Comparison of ENCODE assay signal across 16 cellular contexts in genomic region chr15:59131955-59132562, GRCh38. TPM values are rescaled to one million over a fixed set of nuclear protein-coding genes. Genes with fewer than 3 reads are reported as not detected.
DNase-seq lines count a peak whose midpoint lies in the region; ATAC-seq, FAIRE-seq and TF ChIP-seq lines count a peak whose summit lies in the region.
"Had no signal": no experiment of that assay in that cellular context is flagged by ENCODE, and none has a peak within 500 bp of the region (broad histone marks: within the 10 kb centered on the region; RNA-seq: fewer than 3 reads in every experiment).

No MANE protein-coding gene starts in this region.

- TF ChIP-seq POLR2A in A549 (IDR thresholded peaks at IDR 0.05; ENCODE audit: low read length), result no peak
- no peak for TF ChIP-seq POLR2A in prostate gland (IDR thresholded peaks at IDR 0.05)

- POLR2A ChIA-PET in A549 (lab: Yijun Ruan, JAX), result no interaction called here
- POLR2A ChIA-PET in activated CD4-positive, alpha-beta memory T cell treated with anti-CD3 and anti-CD28 coated beads, Interleukin-2, amount 10 ng/mL, durations not matched to agents 7 days and 5 days (lab: Charles Lee), result no interaction called here

- H3K9me3 Mint-ChIP-seq in endodermal cell, result peaks cover 19% of the 10 kb centered on the region
- H3K9me3 Mint-ChIP-seq in activated CD4-positive, alpha-beta memory T cell treated with anti-CD3 and anti-CD28 coated beads, Interleukin-2, amount 10 ng/mL, durations not matched to agents 7 days and 5 days, result peaks cover 23% of the 10 kb centered on the region

- H3K4me3 Mint-ChIP-seq in endodermal cell, result no peak overlapping the region
- no peak overlapping the region for H3K4me3 Mint-ChIP-seq in activated CD4-positive, alpha-beta memory T cell treated with anti-CD3 and anti-CD28 coated beads, Interleukin-2, amount 10 ng/mL, durations not matched to agents 7 days and 5 days

- no peaks in the 10 kb centered on the region for H3K27me3 Mint-ChIP-seq in endodermal cell (ENCODE audit: insufficient read depth)
- H3K27me3 Mint-ChIP-seq in activated CD4-positive, alpha-beta memory T cell treated with anti-CD3 and anti-CD28 coated beads, Interleukin-2, amount 10 ng/mL, durations not matched to agents 7 days and 5 days, result no peaks in the 10 kb centered on the region

- H3K27ac Mint-ChIP-seq in endodermal cell, result peak overlapping the region; percentile 35
- H3K27ac Mint-ChIP-seq in activated CD4-positive, alpha-beta memory T cell treated with anti-CD3 and anti-CD28 coated beads, Interleukin-2, amount 10 ng/mL, durations not matched to agents 7 days and 5 days, result no peak overlapping the region

- H3K4me2 ChIP-seq in A549, result no peak overlapping the region
- H3K4me2 ChIP-seq: BLaER1 had no signal

- TF ChIP-seq CTCF in A549 (IDR thresholded peaks at IDR 0.05) (no peak), VCaP (conservative IDR thresholded peaks at IDR 0.05) (no peak), endodermal cell (conservative IDR thresholded peaks at IDR 0.05) (no peak), prostate gland (IDR thresholded peaks at IDR 0.05) (no peak)

- no peaks in the 10 kb centered on the region for H3K27me3 ChIP-seq in endodermal cell (ENCODE audit: control insufficient read depth, insufficient read depth, low read length, poor library complexity, severe bottlenecking)
- H3K27me3 ChIP-seq in prostate gland (replicated peaks; ENCODE audit: insufficient read depth), result no peaks in the 10 kb centered on the region
- H3K27me3 ChIP-seq: BLaER1 had no signal

- DNase-seq in A549 (ENCODE audit: low read depth in 1 of 2, low spot score in 1 of 2) (no peak), endodermal cell (no peak), prostate gland (ENCODE audit: low spot score) (peak; percentile 54), middle frontal gyrus (ENCODE audit: extremely low spot score, low spot score) (no peak)
- DNase-seq in activated CD4-positive, alpha-beta T cell treated with anti-CD3 and anti-CD28 coated beads, Interleukin-2, amount 50 U/mL, for 48 hours, result no peak
- DNase-seq in activated CD4-positive, alpha-beta memory T cell treated with anti-CD3 and anti-CD28 coated beads, Interleukin-2, amount 10 ng/mL, durations not matched to agents 7 days and 5 days, result no peak
- DNase-seq: AML-193, DMS 273 treated with DMSO at 0.1 percent for 48 hours had no signal

- H3K4me1 Mint-ChIP-seq in endodermal cell, result peaks cover 8% of the 10 kb centered on the region
- H3K4me1 Mint-ChIP-seq in activated CD4-positive, alpha-beta memory T cell treated with anti-CD3 and anti-CD28 coated beads, Interleukin-2, amount 10 ng/mL, durations not matched to agents 7 days and 5 days, result peaks cover 18% of the 10 kb centered on the region

- WGBS in A549 (ENCODE audit: missing lambda C conversion rate), result 94% methylated on average over 3 of the region's 3 CpGs
- WGBS in endodermal cell (ENCODE audit: insufficient coverage in 1 of 2, insufficient read length in 1 of 2), 2 experiments, result 93 to 95% methylated on average over 2 to 3 of the region's 3 CpGs
- WGBS in prostate gland, result 56% methylated on average over 3 of the region's 3 CpGs

- H3K4me1 ChIP-seq in A549, result no peaks in the 10 kb centered on the region
- no peaks in the 10 kb centered on the region for H3K4me1 ChIP-seq in endodermal cell (ENCODE audit: control insufficient read depth, insufficient read depth, low read length)
- H3K4me1 ChIP-seq in prostate gland (replicated peaks), result no peaks in the 10 kb centered on the region
- H3K4me1 ChIP-seq: HAP-1 had no signal

- peaks cover 77% of the 10 kb centered on the region for H3K36me3 ChIP-seq in endodermal cell (ENCODE audit: control insufficient read depth, insufficient read depth, low read length)
- H3K36me3 ChIP-seq in prostate gland, result peaks cover 0 to 4% of the 10 kb centered on the region in 2 donors

- CTCF ChIA-PET in A549 (lab: Yijun Ruan, JAX), result interaction anchor here (1.0 to 3.2 kb wide), 6 partner anchors 11 to 397 kb away, joined by 3 to 12 read pairs (median 4); no protein-coding TSS in a partner anchor
- CTCF ChIA-PET in activated CD4-positive, alpha-beta memory T cell treated with anti-CD3 and anti-CD28 coated beads, Interleukin-2, amount 10 ng/mL, durations not matched to agents 7 days and 5 days (lab: Charles Lee), result interaction anchor here (0.6 kb wide), 1 partner anchor 878 kb away, joined by 3 read pairs; no protein-coding TSS in a partner anchor

- no peak for FAIRE-seq in A549 (lab: Jason Lieb, UNC)
- FAIRE-seq: H1, HepG2, HTR-8/SVneo had no signal

- ATAC-seq in A549, result no peak
- ATAC-seq in GM18502 (IDR thresholded peaks at IDR 0.05; ENCODE audit: poor library complexity, unreplicated experiment), result no peak
- ATAC-seq: HepG2 had no signal

- no peak for TF ChIP-seq EP300 in A549 (IDR thresholded peaks at IDR 0.05)

- peaks cover 86% of the 10 kb centered on the region for H3K36me3 Mint-ChIP-seq in endodermal cell (ENCODE audit: low read depth)
- peaks cover 91% of the 10 kb centered on the region for H3K36me3 Mint-ChIP-seq in activated CD4-positive, alpha-beta memory T cell treated with anti-CD3 and anti-CD28 coated beads, Interleukin-2, amount 10 ng/mL, durations not matched to agents 7 days and 5 days (ENCODE audit: low read depth)

- no peak for TF ChIP-seq RAD21 in A549 (conservative IDR thresholded peaks at IDR 0.05 in 1 of 2, IDR thresholded peaks at IDR 0.05 in 1 of 2)

- H3K9me3 ChIP-seq in A549 (peaks cover 47% of the 10 kb centered on the region), endodermal cell (ENCODE audit: control insufficient read depth, low read length) (peaks cover 11% of the 10 kb centered on the region), prostate gland (no peaks in the 10 kb centered on the region)
- H3K9me3 ChIP-seq: HAP-1 had no signal

- H3K27ac ChIP-seq in A549, result no peak overlapping the region
- H3K27ac ChIP-seq in VCaP, result peak overlapping the region; percentile 81
- H3K27ac ChIP-seq in endodermal cell (ENCODE audit: low read depth, low read length), result no peak overlapping the region
- peak overlapping the region; percentile 46 to 75 for H3K27ac ChIP-seq in prostate gland
- H3K27ac ChIP-seq: 22Rv1, BLaER1 had no signal

- no peak overlapping the region for H3K9ac ChIP-seq in endodermal cell (ENCODE audit: extremely low read depth, low read length, poor library complexity, severe bottlenecking)
- H3K9ac ChIP-seq: BLaER1 had no signal

- no peak overlapping the region for H3K4me3 ChIP-seq in A549
- no peak overlapping the region for H3K4me3 ChIP-seq in endodermal cell (ENCODE audit: low read length)
- H3K4me3 ChIP-seq in prostate gland, result no peak overlapping the region
- H3K4me3 ChIP-seq: BLaER1, HAP-1 had no signal

- intact Hi-C loops in prostate gland (cut with DNase I), result no loop called here

TF ChIP-seq in A549, 52 proteins besides CTCF, POLR2A, EP300 and RAD21:
- TF ChIP-seq JUN (IDR thresholded peaks at IDR 0.05), result 0 out of 5 replicates have a peak, but pooled peaks of 1 of the 2 experiments have one; percentile 23
- TF ChIP-seq USF2 (IDR thresholded peaks at IDR 0.05), result no peak
- no peak for TF ChIP-seq HEYL (CRISPR knock-in tag; IDR thresholded peaks at IDR 0.05)
- TF ChIP-seq ZC3H11A (IDR thresholded peaks at IDR 0.05), result no peak
- TF ChIP-seq TFCP2L1 (CRISPR knock-in tag; IDR thresholded peaks at IDR 0.05), result no peak
- TF ChIP-seq NR3C1 (IDR thresholded peaks at IDR 0.05), result no peak
- TF ChIP-seq GATA3 (IDR thresholded peaks at IDR 0.05; ENCODE audit: borderline replicate concordance), result no peak
- TF ChIP-seq POLR2AphosphoS2 (conservative IDR thresholded peaks at IDR 0.05; ENCODE audit: low read length), result 0 out of 2 replicates have a peak, but pooled peaks have one; percentile 4

RNA-seq across cellular contexts. Expression of gene CCNB2, which starts 27.1 kb away (rescaled TPM):
- 121 and 144 TPM in 2 replicates for polyA plus RNA-seq in A549 (2011; rRNA removed)
- polyA plus RNA-seq in A549 (2012; cell fraction: cytosol; rRNA removed), result 89.5 and 99.6 TPM in 2 replicates
- polyA plus RNA-seq in A549 (2012; cell fraction: nucleus; rRNA removed), result 65.7 and 86.3 TPM in 2 replicates
- 91.1 to 96.4 TPM (median 94.5 TPM) in 3 replicates for polyA plus RNA-seq in A549 (2017; fragmentation: RNase III; extraction: RNeasy Plus Mini Kit Qiagen cat#74134 plus additional on column Dnase treatment)
- polyA minus RNA-seq in A549 (2011; rRNA and poly(A)+ RNA removed), result 55.8 and 57.3 TPM in 2 replicates
- total RNA-seq in endodermal cell, result 10 to 100 TPM; 77.5 to 87.2 TPM
- 153 TPM for polyA plus RNA-seq in endodermal cell (2013, experiment 1 of 2)
- 154 TPM for polyA plus RNA-seq in endodermal cell (2013, experiment 2 of 2)
- total RNA-seq in prostate gland, result 10 to 100 TPM in 1 of 2 donors, 1 to 10 TPM in 1; 8.3 to 12.2 TPM
- 10 to 100 TPM; 92.5 to 96.3 TPM for total RNA-seq in activated CD4-positive, alpha-beta memory T cell treated with anti-CD3 and anti-CD28 coated beads, Interleukin-2, amount 10 ng/mL, durations not matched to agents 7 days and 5 days

Comparison
In these comparisons a context has a peak if more than half of its experiments do, and no peak if none do; other contexts are left out.
1. H3K27ac ChIP-seq: peak in VCaP (single experiment) and prostate gland (2 of 2); none in A549 (0 of 2) and endodermal cell (single experiment).
2. RNA of gene CCNB2, which starts 27.1 kb away (total RNA-seq): 92.5 to 96.3 TPM in activated CD4-positive, alpha-beta memory T cell treated with anti-CD3 and anti-CD28 coated beads, Interleukin-2, amount 10 ng/mL, durations not matched to agents 7 days and 5 days and 77.5 to 87.2 TPM in endodermal cell; 8.3 to 12.2 TPM in prostate gland; every median in the first group is over 4 times any median in the second.